In the genomic region with DNA sequence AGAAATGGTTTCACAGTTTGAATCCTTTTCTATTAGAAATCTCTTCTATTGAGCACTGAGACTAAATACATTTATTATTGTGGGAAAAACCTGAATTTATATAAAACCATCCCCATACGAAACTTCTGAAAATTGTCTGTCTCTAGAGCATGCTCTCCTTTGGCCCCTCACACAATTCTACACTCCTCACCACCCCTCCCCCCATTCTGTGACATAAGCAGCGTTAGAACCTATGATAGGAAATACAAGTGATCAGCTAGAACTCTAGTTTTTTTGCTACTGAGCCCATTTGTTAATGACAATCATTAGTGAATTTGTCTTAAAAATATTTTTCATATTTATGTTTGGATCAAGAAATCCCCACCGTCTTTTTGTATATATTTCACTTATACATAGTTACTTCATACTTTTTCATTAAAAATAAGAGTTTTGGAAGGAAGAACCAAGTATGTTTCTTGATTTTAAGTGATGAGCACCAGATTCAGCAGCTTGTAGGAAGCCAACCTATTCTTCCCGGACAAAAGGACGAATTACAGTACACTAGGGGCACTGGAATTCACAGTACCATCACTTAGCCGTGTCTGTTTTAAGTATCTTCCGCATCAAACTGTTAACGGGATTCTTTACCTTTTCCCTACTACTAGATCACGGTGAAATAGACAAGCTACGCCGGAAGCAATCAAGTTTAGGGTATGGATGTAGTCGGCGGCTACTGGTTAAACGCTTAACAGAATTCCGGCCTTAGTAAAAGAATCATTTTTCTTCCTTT, we compare ENCODE assay signal across 20 cellular contexts. TPM values are rescaled to one million over a fixed set of nuclear protein-coding genes. Genes with fewer than 3 reads are reported as not detected.
DNase-seq lines count a peak whose midpoint lies in the region; ATAC-seq and TF ChIP-seq lines count a peak whose summit lies in the region.
"Had no signal": no experiment of that assay in that cellular context is flagged by ENCODE, and none has a peak within 500 bp of the region (broad histone marks: within the 10 kb centered on the region; RNA-seq: fewer than 3 reads in every experiment).

No MANE protein-coding gene starts in this region.

- no peak for ATAC-seq in T-cell (replicated peaks in 1 of 4)
- ATAC-seq in WTC11: no peak
- ATAC-seq in body of pancreas: no peak

- no peak for TF ChIP-seq POLR2A in body of pancreas (IDR thresholded peaks at IDR 0.05)

- no peaks in the 10 kb centered on the region for H3K9me3 ChIP-seq in CD4-positive, alpha-beta memory T cell (ENCODE audit: control insufficient read depth in 1 of 2, low read length in 2 of 2)
- H3K9me3 ChIP-seq in ES-I3 (ENCODE audit: control insufficient read depth, insufficient read depth, low read length) (no peaks in the 10 kb centered on the region), body of pancreas (no peaks in the 10 kb centered on the region)
- no peaks in the 10 kb centered on the region for H3K9me3 ChIP-seq in effector memory CD4-positive, alpha-beta T cell (ENCODE audit: control insufficient read depth, low read length)
- H3K9me3 ChIP-seq: lower lobe of right lung, spleen had no signal

- POLR2A ChIA-PET in CD4-positive, alpha-beta memory T cell (lab: Charles Lee; ENCODE audit: partially characterized antibody): interaction anchor here (1.3 kb wide), 1 partner anchor 25 kb away, joined by 5 read pairs; a partner anchor contains a TSS
- POLR2A ChIA-PET in T-cell (lab: Charles Lee): interaction anchor here in 1 of 2 donors (0.5 kb wide), 1 partner anchor 469 kb away, joined by 3 read pairs; no protein-coding TSS in a partner anchor
- POLR2A ChIA-PET in WTC11 (lab: Charles Lee): no interaction called here

- H3K4me3 Mint-ChIP-seq in CD4-positive, alpha-beta memory T cell: peak overlapping the region in 7 of 8 donors; percentile 19 to 83 (median 60)
- H3K4me3 Mint-ChIP-seq in T-cell (peak overlapping the region; percentile 39 to 45 (median 41)), WTC11 (no peak overlapping the region)
- H3K4me3 Mint-ChIP-seq: dendritic cell treated with granulocyte-macrophage colony-stimulating factor and Interleukin-4, amounts not matched to agents 40 ng/mL and 50 ng/mL, for 4 days; nephron had no signal

- H3K27ac Mint-ChIP-seq in CD4-positive, alpha-beta memory T cell: peak overlapping the region in 2 of 7 donors; percentile 1 to 64
- H3K27ac Mint-ChIP-seq in T-cell: no peak overlapping the region
- H3K27ac Mint-ChIP-seq in WTC11: no peak overlapping the region
- H3K27ac Mint-ChIP-seq: dendritic cell treated with granulocyte-macrophage colony-stimulating factor and Interleukin-4, amounts not matched to agents 40 ng/mL and 50 ng/mL, for 4 days; nephron had no signal

- no peaks in the 10 kb centered on the region for H3K36me3 Mint-ChIP-seq in CD4-positive, alpha-beta memory T cell
- no peaks in the 10 kb centered on the region for H3K36me3 Mint-ChIP-seq in T-cell
- H3K36me3 Mint-ChIP-seq in WTC11: no peaks in the 10 kb centered on the region

- H3K36me3 ChIP-seq in CD4-positive, alpha-beta memory T cell (ENCODE audit: insufficient read depth, low read length): no peaks in the 10 kb centered on the region
- H3K36me3 ChIP-seq in ES-I3 (ENCODE audit: insufficient read depth, low read length): no peaks in the 10 kb centered on the region
- no peaks in the 10 kb centered on the region for H3K36me3 ChIP-seq in effector memory CD4-positive, alpha-beta T cell (ENCODE audit: control insufficient read depth, insufficient read depth, low read length)
- H3K36me3 ChIP-seq in body of pancreas (replicated peaks in 1 of 2; ENCODE audit: insufficient read depth in 1 of 2, low read depth in 2 of 2): no peaks in the 10 kb centered on the region
- H3K36me3 ChIP-seq: brain microvascular endothelial cell, lower lobe of right lung, spleen had no signal

- H3K27ac ChIP-seq in CD4-positive, alpha-beta memory T cell (ENCODE audit: low read depth, low read length): no peak overlapping the region
- H3K27ac ChIP-seq in effector memory CD4-positive, alpha-beta T cell (ENCODE audit: insufficient read depth, low read length, poor library complexity, severe bottlenecking): no peak overlapping the region
- no peak overlapping the region for H3K27ac ChIP-seq in body of pancreas
- H3K27ac ChIP-seq: brain microvascular endothelial cell, lower lobe of right lung had no signal

- peaks cover 3 to 11% of the 10 kb centered on the region in 2 donors for H3K27me3 Mint-ChIP-seq in CD4-positive, alpha-beta memory T cell
- peaks cover 0 to 3% of the 10 kb centered on the region in 2 donors for H3K27me3 Mint-ChIP-seq in T-cell
- H3K27me3 Mint-ChIP-seq in WTC11 (ENCODE audit: low read depth): peaks cover 28% of the 10 kb centered on the region

- H3K4me1 ChIP-seq in CD4-positive, alpha-beta memory T cell (ENCODE audit: insufficient read depth, low read length): no peaks in the 10 kb centered on the region
- peaks cover 14% of the 10 kb centered on the region; the same call in 1 of the 2 replicates for H3K4me1 ChIP-seq in ES-I3 (ENCODE audit: insufficient read depth, low read length)
- H3K4me1 ChIP-seq in effector memory CD4-positive, alpha-beta T cell (ENCODE audit: control insufficient read depth, insufficient read depth, low read length, poor library complexity, severe bottlenecking): no peaks in the 10 kb centered on the region
- H3K4me1 ChIP-seq in body of pancreas: no peaks in the 10 kb centered on the region
- H3K4me1 ChIP-seq: lower lobe of right lung, spleen had no signal

- H3K9ac ChIP-seq in ES-I3 (ENCODE audit: low read depth, low read length): peak overlapping the region; percentile 4; the same call in 1 of the 2 replicates

- intact Hi-C loops in CD4-positive, alpha-beta memory T cell (cut with micrococcal nuclease): no loop called here
- intact Hi-C loops in body of pancreas (cut with DNase I): no loop called here

- peaks cover 0 to 1% (median 0%) of the 10 kb centered on the region in 8 donors for H3K9me3 Mint-ChIP-seq in CD4-positive, alpha-beta memory T cell
- H3K9me3 Mint-ChIP-seq in T-cell: no peaks in the 10 kb centered on the region
- H3K9me3 Mint-ChIP-seq in WTC11: no peaks in the 10 kb centered on the region
- H3K9me3 Mint-ChIP-seq: dendritic cell treated with granulocyte-macrophage colony-stimulating factor and Interleukin-4, amounts not matched to agents 40 ng/mL and 50 ng/mL, for 4 days; nephron had no signal

- no peaks in the 10 kb centered on the region for H3K4me1 Mint-ChIP-seq in CD4-positive, alpha-beta memory T cell
- H3K4me1 Mint-ChIP-seq in T-cell (peaks cover 0 to 6% (median 6%) of the 10 kb centered on the region in 3 donors), WTC11 (peaks cover 14% of the 10 kb centered on the region)

- 84 to 88% methylated on average over 15 of the region's 15 CpGs for WGBS in body of pancreas, 2 donors

- CTCF ChIA-PET in CD4-positive, alpha-beta memory T cell (lab: Charles Lee; ENCODE audit: partially characterized antibody): no interaction called here
- CTCF ChIA-PET in T-cell (lab: Charles Lee): interaction anchor here (0.5 to 0.7 kb wide), 3 partner anchors 10 to 496 kb away, joined by 3 to 4 read pairs (median 3); a partner anchor contains a TSS
- CTCF ChIA-PET in WTC11 (lab: Charles Lee): interaction anchor here (1.4 to 3.2 kb wide), 2 partner anchors 73 to 102 kb away, joined by 5 to 11 read pairs; no protein-coding TSS in a partner anchor

- no peaks in the 10 kb centered on the region for H3K27me3 ChIP-seq in CD4-positive, alpha-beta memory T cell (ENCODE audit: insufficient read depth, low read length)
- H3K27me3 ChIP-seq in effector memory CD4-positive, alpha-beta T cell (replicated peaks; ENCODE audit: control insufficient read depth, insufficient read depth, low read length, poor library complexity, severe bottlenecking): no peaks in the 10 kb centered on the region
- no peaks in the 10 kb centered on the region for H3K27me3 ChIP-seq in body of pancreas
- H3K27me3 ChIP-seq: brain microvascular endothelial cell had no signal

- H3K4me3 ChIP-seq in CD4-positive, alpha-beta memory T cell (ENCODE audit: low read length in 2 of 2): no peak overlapping the region
- H3K4me3 ChIP-seq in effector memory CD4-positive, alpha-beta T cell (ENCODE audit: insufficient read depth, low read depth, low read length, poor library complexity, severe bottlenecking): peak overlapping the region; percentile 19
- no peak overlapping the region for H3K4me3 ChIP-seq in body of pancreas
- H3K4me3 ChIP-seq: lower lobe of right lung had no signal

- DNase-seq in CD4-positive, alpha-beta memory T cell: no peak
- DNase-seq in T-cell (no peak), WTC11 (ENCODE audit: low spot score) (no peak), mucosa of gallbladder (ENCODE audit: low spot score) (no peak), body of pancreas (no peak)
- DNase-seq in effector memory CD4-positive, alpha-beta T cell: no peak
- DNase-seq: brain microvascular endothelial cell, DMS153, erythroblast, NCI-H1092 treated with DMSO at 0.1 percent for 48 hours, NCI-H2171 treated with DMSO at 0.1 percent for 48 hours, NCI-H82 had no signal

- no peak for TF ChIP-seq CTCF in WTC11 (IDR thresholded peaks at IDR 0.05)
- TF ChIP-seq CTCF in body of pancreas (IDR thresholded peaks at IDR 0.05): no peak

TF ChIP-seq in WTC11, 78 proteins besides CTCF, POLR2A, EP300 and RAD21 (continues in another document):
- no peak for TF ChIP-seq ZNF232 (CRISPR knock-in tag; IDR thresholded peaks at IDR 0.05)
- no peak for TF ChIP-seq KAT7 (CRISPR knock-in tag; IDR thresholded peaks at IDR 0.05; ENCODE audit: borderline replicate concordance)
- TF ChIP-seq, protein P1, sequence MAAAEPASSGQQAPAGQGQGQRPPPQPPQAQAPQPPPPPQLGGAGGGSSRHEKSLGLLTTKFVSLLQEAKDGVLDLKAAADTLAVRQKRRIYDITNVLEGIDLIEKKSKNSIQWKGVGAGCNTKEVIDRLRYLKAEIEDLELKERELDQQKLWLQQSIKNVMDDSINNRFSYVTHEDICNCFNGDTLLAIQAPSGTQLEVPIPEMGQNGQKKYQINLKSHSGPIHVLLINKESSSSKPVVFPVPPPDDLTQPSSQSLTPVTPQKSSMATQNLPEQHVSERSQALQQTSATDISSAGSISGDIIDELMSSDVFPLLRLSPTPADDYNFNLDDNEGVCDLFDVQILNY (CRISPR knock-in tag; IDR thresholded peaks at IDR 0.05): no peak

RNA-seq across cellular contexts. Expression of a gene that starts 0.7 kb away (rescaled TPM):
- 1 to 10 TPM; 4.2 to 7.0 TPM for total RNA-seq in CD4-positive, alpha-beta memory T cell
- polyA plus RNA-seq in CD4-positive, alpha-beta memory T cell: 10 to 100 TPM; 15.8 to 38.5 TPM
- total RNA-seq in T-cell: 1 to 10 TPM; 2.5 to 7.3 (median 3.7) TPM
- total RNA-seq in WTC11 (2021): 0.55 to 0.99 TPM (median 0.74 TPM) in 3 replicates
- 0.40 TPM for total RNA-seq in mucosa of gallbladder
- not detected for total RNA-seq in body of pancreas
- total RNA-seq: glomerular endothelial cell, pulmonary artery endothelial cell had no signal
- polyA plus RNA-seq: BJ had no signal

RNA-seq across cellular contexts. Expression of a gene that starts 24.9 kb away (rescaled TPM):
- total RNA-seq in CD4-positive, alpha-beta memory T cell: 100 to 1,000 TPM; 134 to 138 TPM
- polyA plus RNA-seq in CD4-positive, alpha-beta memory T cell: 100 to 1,000 TPM in 1 of 2 donors, 10 to 100 TPM in 1; 93.4 to 107 TPM
- total RNA-seq in T-cell: 100 to 1,000 TPM; 107 to 138 (median 126) TPM
- total RNA-seq in WTC11 (2021): 0.41 to 0.76 TPM (median 0.57 TPM) in 3 replicates
- 21.3 TPM for total RNA-seq in mucosa of gallbladder
- 1 to 10 TPM; 1.6 to 2.9 TPM for total RNA-seq in body of pancreas
- total RNA-seq: glomerular endothelial cell had no signal

RNA-seq across cellular contexts. Expression of a gene that starts 53.6 kb away (rescaled TPM):
- 100 to 1,000 TPM; 158 to 162 TPM for total RNA-seq in CD4-positive, alpha-beta memory T cell
- 10 to 100 TPM; 28.8 to 64.7 TPM for polyA plus RNA-seq in CD4-positive, alpha-beta memory T cell
- total RNA-seq in T-cell (100 to 1,000 TPM in 3 of 5 donors, 10 to 100 TPM in 2; 58.6 to 183 (median 169) TPM), WTC11 (2021) (19.3 to 21.9 TPM (median 20.8 TPM) in 3 replicates), mucosa of gallbladder (39.3 TPM), body of pancreas (10 to 100 TPM; 28.5 to 49.1 TPM)
